ENCODE assay signal across 16 cellular contexts in the genomic region with DNA sequence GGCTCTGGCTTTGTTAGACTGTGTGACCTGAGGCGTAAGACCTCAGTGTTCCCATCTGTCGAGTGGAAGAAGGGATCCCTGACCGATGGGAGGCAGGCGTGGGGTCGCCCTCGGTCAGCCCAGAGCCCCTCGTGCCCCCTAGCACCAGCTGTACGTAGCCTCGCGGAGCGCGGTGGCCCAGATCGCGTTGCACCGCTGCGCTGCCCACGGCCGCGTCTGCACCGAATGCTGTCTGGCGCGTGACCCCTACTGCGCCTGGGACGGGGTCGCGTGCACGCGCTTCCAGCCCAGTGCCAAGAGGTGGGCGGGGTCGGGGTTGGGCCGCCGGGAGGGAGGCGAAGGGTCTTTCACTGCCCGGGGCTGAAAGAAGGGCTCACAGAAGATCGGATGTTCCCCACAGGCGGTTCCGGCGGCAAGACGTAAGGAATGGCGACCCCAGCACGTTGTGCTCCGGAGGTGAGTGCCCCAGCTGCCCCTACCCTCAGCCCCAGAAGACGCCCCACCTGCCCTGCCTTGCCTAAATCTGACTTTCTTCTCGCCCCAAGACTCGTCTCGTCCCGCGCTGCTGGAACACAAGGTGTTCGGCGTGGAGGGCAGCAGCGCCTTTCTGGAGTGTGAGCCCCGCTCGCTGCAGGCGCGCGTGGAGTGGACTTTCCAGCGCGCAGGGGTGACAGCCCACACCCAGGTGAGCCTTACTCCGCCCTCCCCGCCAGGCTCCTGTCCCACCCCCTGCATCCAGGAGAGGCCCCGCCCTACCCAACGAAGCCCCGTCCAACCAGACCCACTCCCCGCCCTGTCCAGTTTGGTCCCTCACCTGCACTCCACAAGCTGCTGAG. TPM values are rescaled to one million over a fixed set of nuclear protein-coding genes. Genes with fewer than 3 reads are reported as not detected.
DNase-seq lines count a peak whose midpoint lies in the region; ATAC-seq, FAIRE-seq and TF ChIP-seq lines count a peak whose summit lies in the region.
"Had no signal": no experiment of that assay in that cellular context is flagged by ENCODE, and none has a peak within 500 bp of the region (broad histone marks: within the 10 kb centered on the region; RNA-seq: fewer than 3 reads in every experiment).

No MANE protein-coding gene starts in this region.

- H3K27ac Mint-ChIP-seq in activated CD4-positive, alpha-beta T cell treated with anti-CD3 and anti-CD28 coated beads for 36 hours, result no peak overlapping the region
- H3K27ac Mint-ChIP-seq in neural crest cell (ENCODE audit: unreplicated experiment), result no peak overlapping the region
- H3K27ac Mint-ChIP-seq in chondrocyte (ENCODE audit: unreplicated experiment), result no peak overlapping the region

- ATAC-seq in activated CD4-positive, alpha-beta T cell treated with anti-CD3 and anti-CD28 coated beads for 36 hours, result no peak
- no peak for ATAC-seq in HG03135 (IDR thresholded peaks at IDR 0.05; ENCODE audit: unreplicated experiment)

- no peaks in the 10 kb centered on the region for H3K79me2 ChIP-seq in endothelial cell of umbilical vein (ENCODE audit: control insufficient read depth, insufficient read depth, low read length)

- H3K4me1 ChIP-seq in HUES6 (ENCODE audit: control insufficient read depth, insufficient read depth, low read length) (peaks cover 30% of the 10 kb centered on the region), endothelial cell of umbilical vein (ENCODE audit: control insufficient read depth, extremely low read depth, insufficient read depth, low read length) (peaks cover 2% of the 10 kb centered on the region)

- intact Hi-C loops in activated CD4-positive, alpha-beta T cell treated with anti-CD3 and anti-CD28 coated beads for 36 hours (cut with DNase I, micrococcal nuclease), result loop anchor here in 1 of 2 experiments (10.0 kb wide), 1 partner anchor 49 kb away; a partner anchor contains a TSS
- intact Hi-C loops in endothelial cell of umbilical vein (cut with micrococcal nuclease), result no loop called here

- DNase-seq in activated CD4-positive, alpha-beta T cell treated with anti-CD3 and anti-CD28 coated beads for 36 hours, result no peak
- DNase-seq in activated CD4-positive, alpha-beta T cell treated with anti-CD3 and anti-CD28 coated beads, Interleukin-2, amount 50 U/mL, for 1 hour, result no peak
- DNase-seq in endothelial cell of umbilical vein (ENCODE audit: low read depth, low spot score) (no peak), neural crest cell (ENCODE audit: low read depth, low spot score) (peak; percentile 37), foreskin fibroblast (no peak), chondrocyte (ENCODE audit: low spot score) (no peak)
- DNase-seq: NCI-H187 treated with DMSO at 0.1 percent for 48 hours; NCI-H526 treated with DMSO at 0.1 percent for 48 hours; stimulated activated CD4-positive, alpha-beta T cell treated with anti-CD3 and anti-CD28 coated beads, Interleukin-12 subunit alpha, Interleukin-12 subunit beta, amount 100 ng/mL, for 4 hours had no signal

- CTCF ChIA-PET in activated CD4-positive, alpha-beta T cell treated with anti-CD3 and anti-CD28 coated beads for 36 hours (lab: Charles Lee), result interaction anchor here (0.7 to 3.1 kb wide), 8 partner anchors 9 to 83 kb away, joined by 3 to 21 read pairs (median 3); no protein-coding TSS in a partner anchor
- CTCF ChIA-PET in endothelial cell of umbilical vein (lab: Charles Lee), result interaction anchor here (0.8 to 4.9 kb wide), 9 partner anchors 29 to 94 kb away, joined by 3 to 53 read pairs (median 6); a partner anchor contains a TSS

- H3K27me3 Mint-ChIP-seq in activated CD4-positive, alpha-beta T cell treated with anti-CD3 and anti-CD28 coated beads for 36 hours, result peaks cover 35% of the 10 kb centered on the region
- peaks cover 41% of the 10 kb centered on the region for H3K27me3 Mint-ChIP-seq in neural crest cell (ENCODE audit: low read depth)
- H3K27me3 Mint-ChIP-seq in chondrocyte (ENCODE audit: low read depth), result peaks cover 11% of the 10 kb centered on the region

- no peaks in the 10 kb centered on the region for H3K9me1 ChIP-seq in endothelial cell of umbilical vein (replicated peaks; ENCODE audit: control insufficient read depth, extremely low read depth, insufficient read depth, low read length)

- H3K27ac ChIP-seq in HUES6 (ENCODE audit: low read depth, low read length), result no peak overlapping the region
- H3K27ac ChIP-seq in endothelial cell of umbilical vein (ENCODE audit: insufficient read depth, low read depth, low read length), result no peak overlapping the region
- H3K27ac ChIP-seq: ovary had no signal

- peaks cover 25% of the 10 kb centered on the region for H3K4me1 Mint-ChIP-seq in activated CD4-positive, alpha-beta T cell treated with anti-CD3 and anti-CD28 coated beads for 36 hours
- peaks cover 33% of the 10 kb centered on the region for H3K4me1 Mint-ChIP-seq in neural crest cell
- H3K4me1 Mint-ChIP-seq in chondrocyte (ENCODE audit: low read depth), result peaks cover 10% of the 10 kb centered on the region

- H3K9me3 ChIP-seq in HUES6 (ENCODE audit: control insufficient read depth, insufficient read depth, low read depth, low read length) (no peaks in the 10 kb centered on the region), endothelial cell of umbilical vein (replicated peaks; ENCODE audit: control insufficient read depth, insufficient read depth, low read length) (no peaks in the 10 kb centered on the region)
- H3K9me3 ChIP-seq: ovary had no signal

- peak overlapping the region; percentile 43 for H3K4me3 Mint-ChIP-seq in activated CD4-positive, alpha-beta T cell treated with anti-CD3 and anti-CD28 coated beads for 36 hours
- peak overlapping the region; percentile 44 for H3K4me3 Mint-ChIP-seq in neural crest cell
- no peak overlapping the region for H3K4me3 Mint-ChIP-seq in chondrocyte (ENCODE audit: unreplicated experiment)

- no peaks in the 10 kb centered on the region for H4K20me1 ChIP-seq in endothelial cell of umbilical vein (replicated peaks; ENCODE audit: control insufficient read depth, extremely low read depth, insufficient read depth, low read length)

- H3K9ac ChIP-seq in HUES6 (ENCODE audit: low read length) (peak overlapping the region; percentile 58), endothelial cell of umbilical vein (replicated peaks; ENCODE audit: extremely low read depth, insufficient read depth, low read length) (no peak overlapping the region)

- POLR2A ChIA-PET in activated CD4-positive, alpha-beta T cell treated with anti-CD3 and anti-CD28 coated beads for 36 hours (lab: Charles Lee), result no interaction called here
- POLR2A ChIA-PET in endothelial cell of umbilical vein (lab: Charles Lee), result no interaction called here

- no TSS peak for BruUV-seq in endothelial cell of umbilical vein (replicated peaks; lab: Mats Ljungman, UMichigan)

- H2AFZ ChIP-seq in endothelial cell of umbilical vein (ENCODE audit: low read depth, low read length), result no peak overlapping the region

- dilution Hi-C loops in endothelial cell of umbilical vein (cut with MboI; ENCODE audit: extremely low pct_ligation_motif_present, low sequenced_read_pairs), result no loop called here

- FAIRE-seq in endothelial cell of umbilical vein (lab: Jason Lieb, UNC), result no peak
- FAIRE-seq: A204.1, endometrium had no signal

- H3K4me2 ChIP-seq in endothelial cell of umbilical vein (ENCODE audit: insufficient read depth, low read length), result no peak overlapping the region

- no peak for TF ChIP-seq POLR2A in endothelial cell of umbilical vein (IDR thresholded peaks at IDR 0.05; ENCODE audit: low read depth, low read length)

- no peaks in the 10 kb centered on the region for H3K9me3 Mint-ChIP-seq in activated CD4-positive, alpha-beta T cell treated with anti-CD3 and anti-CD28 coated beads for 36 hours (ENCODE audit: low read depth)
- no peaks in the 10 kb centered on the region for H3K9me3 Mint-ChIP-seq in neural crest cell
- no peaks in the 10 kb centered on the region for H3K9me3 Mint-ChIP-seq in chondrocyte (ENCODE audit: low read depth)

- H3K4me3 ChIP-seq in HUES6 (ENCODE audit: low read depth, low read length) (peak overlapping the region; percentile 60), endothelial cell of umbilical vein (replicated peaks in 1 of 3; ENCODE audit: insufficient read depth in 1 of 3, low read depth in 1 of 3, low read length in 3 of 3) (no peak overlapping the region), foreskin fibroblast (ENCODE audit: low read depth in 1 of 2, low read length in 2 of 2) (no peak overlapping the region)
- H3K4me3 ChIP-seq: ovary had no signal

- H3K27me3 ChIP-seq in HUES6 (ENCODE audit: control insufficient read depth, insufficient read depth, low read length) (peaks cover 46% of the 10 kb centered on the region), endothelial cell of umbilical vein (ENCODE audit: control insufficient read depth in 2 of 2, insufficient read depth in 2 of 2, low read length in 2 of 2) (peaks cover 18 to 24% of the 10 kb centered on the region in 2 experiments)
- H3K27me3 ChIP-seq: ovary had no signal

- H3K36me3 ChIP-seq in HUES6 (ENCODE audit: control insufficient read depth, insufficient read depth, low read length), result no peaks in the 10 kb centered on the region
- H3K36me3 ChIP-seq in endothelial cell of umbilical vein (ENCODE audit: control insufficient read depth in 2 of 2, extremely low read depth in 1 of 2, insufficient read depth in 2 of 2, low read length in 2 of 2), result no peaks in the 10 kb centered on the region
- H3K36me3 ChIP-seq: ovary had no signal

- H3K36me3 Mint-ChIP-seq in activated CD4-positive, alpha-beta T cell treated with anti-CD3 and anti-CD28 coated beads for 36 hours (ENCODE audit: low read depth), result no peaks in the 10 kb centered on the region
- no peaks in the 10 kb centered on the region for H3K36me3 Mint-ChIP-seq in neural crest cell (ENCODE audit: low read depth)
- no peaks in the 10 kb centered on the region for H3K36me3 Mint-ChIP-seq in chondrocyte (ENCODE audit: low read depth)

- no peak for TF ChIP-seq CTCF in endothelial cell of umbilical vein (IDR thresholded peaks at IDR 0.05; ENCODE audit: extremely low read depth in 1 of 2, insufficient read depth in 1 of 2, low read depth in 1 of 2, low read length in 2 of 2)
- no peak for TF ChIP-seq CTCF in neural crest cell (conservative IDR thresholded peaks at IDR 0.05)
- no peak for TF ChIP-seq CTCF in foreskin fibroblast (IDR thresholded peaks at IDR 0.05; ENCODE audit: low read depth, low read length)
- no peak for TF ChIP-seq CTCF in chondrocyte (IDR thresholded peaks at IDR 0.05)

RNA-seq across cellular contexts. Expression of a gene that starts 3.5 kb away (rescaled TPM):
- not detected for total RNA-seq in activated CD4-positive, alpha-beta T cell treated with anti-CD3 and anti-CD28 coated beads for 36 hours
- total RNA-seq in endothelial cell of umbilical vein, result not detected in 2 replicates
- not detected in 2 replicates for polyA plus RNA-seq in endothelial cell of umbilical vein
- not detected in 2 replicates for polyA plus RNA-seq in endothelial cell of umbilical vein (2011; cell fraction: cytosol; rRNA removed)
- polyA plus RNA-seq in endothelial cell of umbilical vein (2011; cell fraction: nucleus; rRNA removed), result not detected in 2 replicates
- not detected in 2 replicates for polyA plus RNA-seq in endothelial cell of umbilical vein (2012)
- polyA minus RNA-seq in endothelial cell of umbilical vein, result not detected in 2 replicates
- polyA minus RNA-seq in endothelial cell of umbilical vein (2011; cell fraction: cytosol; rRNA and poly(A)+ RNA removed), result not detected
- polyA minus RNA-seq in endothelial cell of umbilical vein (2011; cell fraction: nucleus; rRNA and poly(A)+ RNA removed), result not detected in 2 replicates
- total RNA-seq in neural crest cell, result not detected in 2 replicates
- not detected in 3 replicates for total RNA-seq in chondrocyte
- total RNA-seq: RPMI7951, ureter had no signal

RNA-seq across cellular contexts. Expression of a gene that starts 6.4 kb away (rescaled TPM):
- 1 to 10 TPM; 1.6 to 2.1 TPM for total RNA-seq in activated CD4-positive, alpha-beta T cell treated with anti-CD3 and anti-CD28 coated beads for 36 hours
- total RNA-seq in endothelial cell of umbilical vein, result 0.97 and 1.5 TPM in 2 replicates
- 1.2 and 1.4 TPM in 2 replicates for polyA plus RNA-seq in endothelial cell of umbilical vein
- polyA plus RNA-seq in endothelial cell of umbilical vein (2011; cell fraction: cytosol; rRNA removed), result 0.35 and 0.69 TPM in 2 replicates
- 8.0 and 8.3 TPM in 2 replicates for polyA plus RNA-seq in endothelial cell of umbilical vein (2011; cell fraction: nucleus; rRNA removed)
- polyA plus RNA-seq in endothelial cell of umbilical vein (2012), result 0.68 and 0.94 TPM in 2 replicates
- 0.66 and 1.4 TPM in 2 replicates for polyA minus RNA-seq in endothelial cell of umbilical vein
- 58.9 TPM for polyA minus RNA-seq in endothelial cell of umbilical vein (2011; cell fraction: cytosol; rRNA and poly(A)+ RNA removed)
- 2.1 and 3.9 TPM in 2 replicates for polyA minus RNA-seq in endothelial cell of umbilical vein (2011; cell fraction: nucleus; rRNA and poly(A)+ RNA removed)
- 2.3 and 2.9 TPM in 2 replicates for total RNA-seq in neural crest cell
- 9.6 to 16.4 TPM (median 14.9 TPM) in 3 replicates for total RNA-seq in chondrocyte

RNA-seq across cellular contexts. Expression of a gene that starts 16.9 kb away (rescaled TPM):
- total RNA-seq in activated CD4-positive, alpha-beta T cell treated with anti-CD3 and anti-CD28 coated beads for 36 hours, result 100 to 1,000 TPM; 100 to 125 TPM
- total RNA-seq in endothelial cell of umbilical vein (109 and 111 TPM in 2 replicates), neural crest cell (69.2 and 77.1 TPM in 2 replicates), chondrocyte (38.9 to 54.4 TPM (median 44.0 TPM) in 3 replicates)
- polyA plus RNA-seq in endothelial cell of umbilical vein, result 99.4 and 101 TPM in 2 replicates
- 73.1 and 74.5 TPM in 2 replicates for polyA plus RNA-seq in endothelial cell of umbilical vein (2011; cell fraction: cytosol; rRNA removed)
- 207 and 228 TPM in 2 replicates for polyA plus RNA-seq in endothelial cell of umbilical vein (2011; cell fraction: nucleus; rRNA removed)
- 66.3 and 90.3 TPM in 2 replicates for polyA plus RNA-seq in endothelial cell of umbilical vein (2012)
- 43.0 and 57.1 TPM in 2 replicates for polyA minus RNA-seq in endothelial cell of umbilical vein
- polyA minus RNA-seq in endothelial cell of umbilical vein (2011; cell fraction: cytosol; rRNA and poly(A)+ RNA removed), result 96.3 TPM
- polyA minus RNA-seq in endothelial cell of umbilical vein (2011; cell fraction: nucleus; rRNA and poly(A)+ RNA removed), result 40.2 and 42.9 TPM in 2 replicates

RNA-seq across cellular contexts. Expression of a gene that starts 23.8 kb away (rescaled TPM):
- total RNA-seq in activated CD4-positive, alpha-beta T cell treated with anti-CD3 and anti-CD28 coated beads for 36 hours, result 1 to 10 TPM; 4.5 to 5.4 TPM
- total RNA-seq in endothelial cell of umbilical vein (3.8 and 4.8 TPM in 2 replicates), neural crest cell (2.9 and 4.4 TPM in 2 replicates), chondrocyte (5.3 to 6.9 TPM (median 5.4 TPM) in 3 replicates)
- 11.5 and 12.8 TPM in 2 replicates for polyA plus RNA-seq in endothelial cell of umbilical vein
- 8.1 TPM in 2 replicates for polyA plus RNA-seq in endothelial cell of umbilical vein (2011; cell fraction: cytosol; rRNA removed)
- polyA plus RNA-seq in endothelial cell of umbilical vein (2011; cell fraction: nucleus; rRNA removed), result 6.4 and 8.0 TPM in 2 replicates
- 4.0 and 5.3 TPM in 2 replicates for polyA plus RNA-seq in endothelial cell of umbilical vein (2012)
- 4.0 and 5.6 TPM in 2 replicates for polyA minus RNA-seq in endothelial cell of umbilical vein
- 23.4 TPM for polyA minus RNA-seq in endothelial cell of umbilical vein (2011; cell fraction: cytosol; rRNA and poly(A)+ RNA removed)
- polyA minus RNA-seq in endothelial cell of umbilical vein (2011; cell fraction: nucleus; rRNA and poly(A)+ RNA removed), result 0.96 and 2.4 TPM in 2 replicates

RNA-seq across cellular contexts. Expression of a gene that starts 23.8 kb away (rescaled TPM):
- 10 to 100 TPM; 17.6 to 18.7 TPM for total RNA-seq in activated CD4-positive, alpha-beta T cell treated with anti-CD3 and anti-CD28 coated beads for 36 hours
- total RNA-seq in endothelial cell of umbilical vein, result 9.0 and 9.7 TPM in 2 replicates
- polyA plus RNA-seq in endothelial cell of umbilical vein, result 13.1 and 17.7 TPM in 2 replicates
- polyA plus RNA-seq in endothelial cell of umbilical vein (2011; cell fraction: cytosol; rRNA removed), result 5.4 and 6.5 TPM in 2 replicates
- 16.1 and 21.1 TPM in 2 replicates for polyA plus RNA-seq in endothelial cell of umbilical vein (2011; cell fraction: nucleus; rRNA removed)
- polyA plus RNA-seq in endothelial cell of umbilical vein (2012), result 8.5 and 8.6 TPM in 2 replicates
- 6.2 and 6.8 TPM in 2 replicates for polyA minus RNA-seq in endothelial cell of umbilical vein
- polyA minus RNA-seq in endothelial cell of umbilical vein (2011; cell fraction: cytosol; rRNA and poly(A)+ RNA removed), result 7.5 TPM
- 4.4 and 5.0 TPM in 2 replicates for polyA minus RNA-seq in endothelial cell of umbilical vein (2011; cell fraction: nucleus; rRNA and poly(A)+ RNA removed)
- 9.7 and 10.7 TPM in 2 replicates for total RNA-seq in neural crest cell
- total RNA-seq in chondrocyte, result 10.9 to 16.0 TPM (median 12.9 TPM) in 3 replicates
